ENCODE assay signal across 8 cellular contexts in the genomic region with DNA sequence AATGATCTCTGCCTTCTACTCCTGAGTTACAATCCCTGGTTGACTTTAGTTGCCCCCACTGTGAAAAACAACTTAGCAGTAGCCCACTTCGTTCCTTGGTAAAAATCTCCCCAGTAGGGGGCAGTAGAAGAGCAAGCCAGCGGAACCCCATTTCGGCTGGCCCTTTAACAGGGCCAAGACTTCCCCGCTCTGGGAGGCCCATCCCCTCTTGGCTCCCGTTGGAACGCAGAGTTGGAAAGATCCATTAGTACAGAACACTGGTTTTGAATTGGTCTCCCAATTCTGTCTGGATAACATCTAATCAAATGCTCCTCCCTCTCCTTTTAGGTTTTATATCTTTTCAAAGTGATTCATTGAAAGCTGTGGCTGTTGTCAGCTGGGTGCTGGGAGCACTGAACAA.
DNase-seq lines count a peak whose midpoint lies in the region; ATAC-seq, FAIRE-seq and TF ChIP-seq lines count a peak whose summit lies in the region.

No MANE protein-coding gene starts in this region.

- WGBS in pancreas, 2 donors = 6 to 8% methylated on average over 6 of the region's 6 CpGs
- 7 to 12% (median 8%) methylated on average over 6 of the region's 6 CpGs for WGBS in psoas muscle, 3 donors

- intact Hi-C loops in dorsolateral prefrontal cortex (cut with DNase I) (loop anchor here in 1 of 2 donors (5.0 to 10.0 kb wide), 3 partner anchors 499 to 1129 kb away; no protein-coding TSS in a partner anchor), pancreas (cut with DNase I) (loop anchor here in 2 of 3 donors (10.0 kb wide), 1 partner anchor 1126 kb away; no protein-coding TSS in a partner anchor), psoas muscle (cut with DNase I) (loop anchor here in 1 of 2 donors (10.0 kb wide), 1 partner anchor 1126 kb away; no protein-coding TSS in a partner anchor), posterior cingulate gyrus (cut with DNase I) (loop anchor here (5.0 kb wide), 2 partner anchors 1059 to 1129 kb away; no protein-coding TSS in a partner anchor)

- ATAC-seq in pancreas = peak in 3 of 4 donors; percentile 44 to 72 (median 56)
- ATAC-seq in psoas muscle = no peak

- no peaks in the 10 kb centered on the region for H3K4me1 ChIP-seq in pancreas
- no peaks in the 10 kb centered on the region for H3K4me1 ChIP-seq in psoas muscle

- peak; percentile 17 for DNase-seq in AG08395 (ENCODE audit: low spot score)
- DNase-seq in HT-29 (ENCODE audit: low spot score) = peak; percentile 4
- DNase-seq in activated CD4-positive, alpha-beta T cell treated with anti-CD3 and anti-CD28 coated beads for 1 hour = peak; percentile 43
- DNase-seq in dorsolateral prefrontal cortex = peak in 1 of 10 donors; percentile 12
- DNase-seq in pancreas = peak in 2 of 6 donors; percentile 16 to 23
- no peak for DNase-seq in psoas muscle
- DNase-seq in posterior cingulate gyrus = no peak
- no peak for DNase-seq in GM19240 (ENCODE audit: insufficient read length, low spot score)

- FAIRE-seq in pancreas (lab: Jason Lieb, UNC) = no peak

- H3K36me3 ChIP-seq in pancreas (no peaks in the 10 kb centered on the region), psoas muscle (ENCODE audit: insufficient read depth in 1 of 2, low read depth in 1 of 2) (no peaks in the 10 kb centered on the region)

- TF ChIP-seq CTCF in dorsolateral prefrontal cortex (IDR thresholded peaks at IDR 0.05 in 54 of 56, conservative IDR thresholded peaks at IDR 0.05 in 2 of 56; ENCODE audit: low read depth in 1 of 56, partially characterized antibody in 56 of 56) (peak; percentile 16 to 73 (median 63)), pancreas (IDR thresholded peaks at IDR 0.05) (peak in 3 of 4 donors; percentile 34 to 43 (median 34)), psoas muscle (IDR thresholded peaks at IDR 0.05) (no peak)

- H3K4me3 ChIP-seq in dorsolateral prefrontal cortex (no peak overlapping the region), pancreas (no peak overlapping the region), psoas muscle (no peak overlapping the region)

- H3K27ac ChIP-seq in dorsolateral prefrontal cortex = no peak overlapping the region
- H3K27ac ChIP-seq in pancreas = no peak overlapping the region
- H3K27ac ChIP-seq in psoas muscle = no peak overlapping the region

- peaks cover 0 to 83% (median 34%) of the 10 kb centered on the region in 45 donors for H3K27me3 ChIP-seq in dorsolateral prefrontal cortex
- H3K27me3 ChIP-seq in pancreas = no peaks in the 10 kb centered on the region
- H3K27me3 ChIP-seq in psoas muscle (ENCODE audit: insufficient read depth in 3 of 3, low read length in 2 of 3) = peaks cover 2 to 21% (median 3%) of the 10 kb centered on the region in 3 donors

- H3K9me3 ChIP-seq in pancreas (no peaks in the 10 kb centered on the region), psoas muscle (no peaks in the 10 kb centered on the region)

Comparison
In these comparisons a context has a peak if more than half of its experiments do, and no peak if none do; other contexts are left out.
1. DNase-seq: peak in AG08395 (single experiment), HT-29 (single experiment) and activated CD4-positive, alpha-beta T cell treated with anti-CD3 and anti-CD28 coated beads for 1 hour (single experiment); none in psoas muscle (0 of 2), posterior cingulate gyrus (0 of 10) and GM19240 (single experiment).
2. ATAC-seq: peak in pancreas (3 of 4); none in psoas muscle (0 of 4).